19 cellular contexts compared by ENCODE assay signal in genomic region chr16:80323187-80323807, GRCh38.
A peak's percentile ranks its signal among the peaks of the same experiment; 100 is the strongest.
DNase-seq lines count a peak whose midpoint lies in the region; ATAC-seq, FAIRE-seq and TF ChIP-seq lines count a peak whose summit lies in the region.
"Had no signal": no experiment of that assay in that cellular context is flagged by ENCODE, and none has a peak within 500 bp of the region (broad histone marks: within the 10 kb centered on the region; RNA-seq: fewer than 3 reads in every experiment).

No MANE protein-coding gene starts in this region.

- TF ChIP-seq POLR2A in HepG2 (IDR thresholded peaks at IDR 0.05; ENCODE audit: insufficient read depth in 1 of 2, low read depth in 2 of 2, low read length in 2 of 2) (no peak), right lobe of liver (IDR thresholded peaks at IDR 0.05) (no peak)

- H3K36me3 ChIP-seq in HepG2 (replicated peaks in 1 of 2; ENCODE audit: control insufficient read depth in 1 of 2, insufficient read depth in 2 of 2, low read length in 2 of 2) (no peaks in the 10 kb centered on the region), right lobe of liver (no peaks in the 10 kb centered on the region), neural progenitor cell (no peaks in the 10 kb centered on the region)
- H3K36me3 ChIP-seq: BE2C had no signal

- no peak for FAIRE-seq in HepG2 (lab: Jason Lieb, UNC)
- FAIRE-seq: GM19239 had no signal

- H2AFZ ChIP-seq in HepG2 (ENCODE audit: low read length) (no peak overlapping the region), neural progenitor cell (replicated peaks) (peak overlapping the region; percentile 18)
- H2AFZ ChIP-seq: PC-9 had no signal

- H3K27ac ChIP-seq in HepG2 (ENCODE audit: extremely low read length, insufficient read depth, low read length), result no peak overlapping the region
- H3K27ac ChIP-seq in right lobe of liver, result no peak overlapping the region
- H3K27ac ChIP-seq in neural progenitor cell, result no peak overlapping the region
- H3K27ac ChIP-seq: 22Rv1, PC-9 had no signal

- intact Hi-C loops in HepG2 (cut with micrococcal nuclease; ENCODE audit: unreplicated experiment), result no loop called here
- intact Hi-C loops in right lobe of liver (cut with DNase I), result no loop called here
- intact Hi-C loops in activated naive CD4-positive, alpha-beta T cell treated with anti-CD3 and anti-CD28 coated beads for 36 hours (cut with micrococcal nuclease), result no loop called here

- H3K9ac ChIP-seq in HepG2 (ENCODE audit: insufficient read depth, low read depth, low read length) (no peak overlapping the region), neural progenitor cell (no peak overlapping the region)

- CTCF ChIA-PET in HepG2 (lab: Yijun Ruan, JAX; ENCODE audit: low intra/inter-chr PET ratio, low total read pairs), result no interaction called here
- CTCF ChIA-PET in activated naive CD4-positive, alpha-beta T cell treated with anti-CD3 and anti-CD28 coated beads for 36 hours (lab: Charles Lee), result no interaction called here

- H3K79me2 ChIP-seq in HepG2 (ENCODE audit: insufficient read depth, low read length) (no peaks in the 10 kb centered on the region), neural progenitor cell (ENCODE audit: low read depth) (no peaks in the 10 kb centered on the region)

- H3K4me1 Mint-ChIP-seq in neural progenitor cell, result peaks cover 22% of the 10 kb centered on the region
- no peaks in the 10 kb centered on the region for H3K4me1 Mint-ChIP-seq in activated naive CD4-positive, alpha-beta T cell treated with anti-CD3 and anti-CD28 coated beads for 36 hours (ENCODE audit: low read depth)

- H4K20me1 ChIP-seq in HepG2 (ENCODE audit: insufficient read depth, low read length) (no peaks in the 10 kb centered on the region), neural progenitor cell (ENCODE audit: low read depth) (no peaks in the 10 kb centered on the region)

- H3K4me3 Mint-ChIP-seq in neural progenitor cell, result no peak overlapping the region
- H3K4me3 Mint-ChIP-seq in activated naive CD4-positive, alpha-beta T cell treated with anti-CD3 and anti-CD28 coated beads for 36 hours, result no peak overlapping the region
- H3K4me3 Mint-ChIP-seq: CD4-positive, alpha-beta T cell had no signal

- H3K36me3 Mint-ChIP-seq in neural progenitor cell, result no peaks in the 10 kb centered on the region
- H3K36me3 Mint-ChIP-seq in activated naive CD4-positive, alpha-beta T cell treated with anti-CD3 and anti-CD28 coated beads for 36 hours (ENCODE audit: low read depth), result no peaks in the 10 kb centered on the region

- peaks cover 8% of the 10 kb centered on the region for H3K27me3 Mint-ChIP-seq in neural progenitor cell (ENCODE audit: insufficient read depth, low read depth)
- H3K27me3 Mint-ChIP-seq in activated naive CD4-positive, alpha-beta T cell treated with anti-CD3 and anti-CD28 coated beads for 36 hours (ENCODE audit: low read depth), result peaks cover 14% of the 10 kb centered on the region

- H3K27ac Mint-ChIP-seq in neural progenitor cell, result peak overlapping the region; percentile 6
- no peak overlapping the region for H3K27ac Mint-ChIP-seq in activated naive CD4-positive, alpha-beta T cell treated with anti-CD3 and anti-CD28 coated beads for 36 hours
- H3K27ac Mint-ChIP-seq: CD4-positive, alpha-beta T cell had no signal

- TF ChIP-seq RAD21 in HepG2 (CRISPR knock-in tag; IDR thresholded peaks at IDR 0.05), result no peak

- H3K4me2 ChIP-seq in HepG2 (ENCODE audit: low read depth, low read length), result no peak overlapping the region
- H3K4me2 ChIP-seq in neural progenitor cell, result peak overlapping the region; percentile 43
- H3K4me2 ChIP-seq: PC-9 had no signal

- TF ChIP-seq CTCF in HepG2 (CRISPR knock-in tag; IDR thresholded peaks at IDR 0.05), result no peak
- TF ChIP-seq CTCF in right lobe of liver (IDR thresholded peaks at IDR 0.05), result no peak
- no peak for TF ChIP-seq CTCF in neural progenitor cell (IDR thresholded peaks at IDR 0.05)

- peaks cover 3% of the 10 kb centered on the region for H3F3A ChIP-seq in neural progenitor cell (ENCODE audit: low read depth)

- TF ChIP-seq EP300 in HepG2 (IDR thresholded peaks at IDR 0.05; ENCODE audit: low read depth in 2 of 2, low read length in 2 of 2) (no peak), HepG2 (CRISPR knock-in tag; IDR thresholded peaks at IDR 0.05; ENCODE audit: borderline replicate concordance) (no peak)

- ATAC-seq in HepG2, result no peak
- ATAC-seq in right lobe of liver, result no peak
- ATAC-seq in GM21717 (IDR thresholded peaks at IDR 0.05; ENCODE audit: unreplicated experiment), result no peak

- WGBS in HepG2 (ENCODE audit: low lambda C conversion rate), result 34% methylated on average over 7 of the region's 13 CpGs
- WGBS in right lobe of liver (ENCODE audit: insufficient coverage, low coverage, low lambda C conversion rate, missing lambda C conversion rate), result 77% methylated on average over 4 of the region's 13 CpGs

- no peak overlapping the region for H3K4me3 ChIP-seq in HepG2 (replicated peaks in 1 of 3; ENCODE audit: insufficient read depth in 1 of 3, low read depth in 2 of 3, low read length in 3 of 3)
- no peak overlapping the region for H3K4me3 ChIP-seq in right lobe of liver
- H3K4me3 ChIP-seq in neural progenitor cell, result no peak overlapping the region
- H3K4me3 ChIP-seq: PC-9 had no signal

- H3K4me1 ChIP-seq in HepG2 (ENCODE audit: insufficient read depth, low read length), result no peaks in the 10 kb centered on the region
- no peaks in the 10 kb centered on the region for H3K4me1 ChIP-seq in right lobe of liver
- peaks cover 33% of the 10 kb centered on the region for H3K4me1 ChIP-seq in neural progenitor cell
- H3K4me1 ChIP-seq: BE2C had no signal

- no peak for DNase-seq in HepG2 (ENCODE audit: low spot score)
- DNase-seq in right lobe of liver, result no peak
- DNase-seq in globus pallidus (ENCODE audit: low spot score), result peak; percentile 20
- DNase-seq in neural progenitor cell (ENCODE audit: low spot score), result peak; percentile 66
- DNase-seq in MV-4-11 (lab: John Stamatoyannopoulos, UW), result no peak
- DNase-seq in stimulated activated CD4-positive, alpha-beta T cell treated with anti-CD3 and anti-CD28 coated beads, Interleukin-12 subunit alpha, Interleukin-12 subunit beta, amount 100 ng/mL, for 4 hours, result no peak
- no peak for DNase-seq in activated naive CD4-positive, alpha-beta T cell treated with anti-CD3 and anti-CD28 coated beads for 36 hours
- DNase-seq: BE2C; CD4-positive, alpha-beta T cell; EL; HCEC 1CT; KG1; NCI-H1436 treated with DMSO at 0.1 percent for 48 hours; NCI-H2081; NCI-H510A treated with DMSO at 0.1 percent for 48 hours; PC-9 had no signal

- BruUV-seq in HepG2 (replicated peaks; lab: Mats Ljungman, UMichigan), result no TSS peak

- H3K9me3 ChIP-seq in HepG2 (ENCODE audit: low read length) (no peaks in the 10 kb centered on the region), right lobe of liver (no peaks in the 10 kb centered on the region), neural progenitor cell (ENCODE audit: low read depth) (no peaks in the 10 kb centered on the region)
- H3K9me3 ChIP-seq: BE2C had no signal

- POLR2A ChIA-PET in HepG2 (lab: Yijun Ruan, JAX), result no interaction called here

- H3K9me3 Mint-ChIP-seq in neural progenitor cell, result no peaks in the 10 kb centered on the region
- H3K9me3 Mint-ChIP-seq in activated naive CD4-positive, alpha-beta T cell treated with anti-CD3 and anti-CD28 coated beads for 36 hours, result no peaks in the 10 kb centered on the region
- H3K9me3 Mint-ChIP-seq: CD4-positive, alpha-beta T cell had no signal

- in situ Hi-C loops in HepG2 (cut with HindIII; ENCODE audit: extremely low pct_ligation_motif_present, low pct_unique_long_range_greater_than_20kb), result no loop called here

- H3K27me3 ChIP-seq in HepG2 (ENCODE audit: control insufficient read depth in 1 of 2, insufficient read depth in 2 of 2, low read length in 2 of 2) (no peaks in the 10 kb centered on the region), right lobe of liver (no peaks in the 10 kb centered on the region), neural progenitor cell (no peaks in the 10 kb centered on the region)
- H3K27me3 ChIP-seq: BE2C had no signal

TF ChIP-seq in HepG2, 621 proteins besides CTCF, POLR2A, EP300 and RAD21:
- no peak for TF ChIP-seq ZNF274 (CRISPR knock-in tag; IDR thresholded peaks at IDR 0.05)
- TF ChIP-seq ZNF263 (CRISPR knock-in tag; IDR thresholded peaks at IDR 0.05), result peak; percentile 75
- TF ChIP-seq KDM2A (CRISPR knock-in tag; IDR thresholded peaks at IDR 0.05; ENCODE audit: borderline replicate concordance, low read depth), result no peak
- TF ChIP-seq ELF1 (CRISPR knock-in tag; IDR thresholded peaks at IDR 0.05), result no peak
- no peak for TF ChIP-seq KAT7 (CRISPR knock-in tag; IDR thresholded peaks at IDR 0.05; ENCODE audit: borderline replicate concordance)

Comparison
In these comparisons a context has a peak if more than half of its experiments do, and no peak if none do; other contexts are left out.
1. DNase-seq: peak in globus pallidus (single experiment) and neural progenitor cell (single experiment); none in HepG2 (single experiment), right lobe of liver (0 of 3), MV-4-11 (single experiment), stimulated activated CD4-positive, alpha-beta T cell treated with anti-CD3 and anti-CD28 coated beads, Interleukin-12 subunit alpha, Interleukin-12 subunit beta, amount 100 ng/mL, for 4 hours (single experiment) and activated naive CD4-positive, alpha-beta T cell treated with anti-CD3 and anti-CD28 coated beads for 36 hours (single experiment).